Comparison of ENCODE assay signal across 22 cellular contexts in genomic region chr16:65406076-65406475, GRCh38.
"Had no signal": no experiment of that assay in that cellular context is flagged by ENCODE, and none has a peak within 500 bp of the region (broad histone marks: within the 10 kb centered on the region; RNA-seq: fewer than 3 reads in every experiment).

No MANE protein-coding gene starts in this region.

- H3K4me1 ChIP-seq: esophagus muscularis mucosa, left ventricle myocardium inferior, lower lobe of right lung, pancreas, tibial artery, upper lobe of left lung, uterus had no signal

- H3K4me3 ChIP-seq: esophagus muscularis mucosa, hepatocyte, left ventricle myocardium inferior, lower lobe of right lung, pancreas, tibial artery, upper lobe of left lung, uterus had no signal

- H3K27ac ChIP-seq: epithelial cell of prostate, esophagus muscularis mucosa, hepatocyte, left ventricle myocardium inferior, lower lobe of right lung, pancreas, tibial artery, upper lobe of left lung, uterus had no signal

- H3K36me3 ChIP-seq: esophagus muscularis mucosa, left ventricle myocardium inferior, lower lobe of right lung, pancreas, tibial artery, upper lobe of left lung, uterus had no signal

- H3K27me3 ChIP-seq: esophagus muscularis mucosa, hepatocyte, tibial artery, upper lobe of left lung, uterus had no signal

- DNase-seq: effector memory CD4-positive, alpha-beta T cell; foreskin melanocyte; head of caudate nucleus; kidney; left cardiac atrium; left ventricle myocardium inferior; lower lobe of right lung; midbrain; naive thymus-derived CD4-positive, alpha-beta T cell; nucleus accumbens; pancreas; right cardiac atrium; stimulated activated CD4-positive, alpha-beta T cell treated with anti-CD3 and anti-CD28 coated beads, Interleukin-4, amount 100 ng/mL, for 1 hour; stimulated activated CD8-positive, alpha-beta memory T cell treated with anti-CD3 and anti-CD28 coated beads, Interleukin-4, amount 100 ng/mL, for 48 hours; stimulated activated naive CD8-positive, alpha-beta T cell treated with anti-CD3 and anti-CD28 coated beads, Interleukin-15, Interleukin-2, amounts not matched to agents 100 U/mL and 50 U/mL, for 24 hours; tibial artery; upper lobe of left lung; uterus had no signal

- ATAC-seq: lower lobe of right lung; naive thymus-derived CD4-positive, alpha-beta T cell; pancreas; right cardiac atrium; stimulated activated effector memory CD8-positive, alpha-beta T cell treated with anti-CD3 and anti-CD28 coated beads, Interleukin-12 subunit alpha, Interleukin-12 subunit beta, amount 100 ng/mL, for 72 hours; stimulated activated naive CD8-positive, alpha-beta T cell treated with anti-CD3 and anti-CD28 coated beads, Interleukin-15, Interleukin-2, amounts not matched to agents 100 U/mL and 50 U/mL, for 24 hours had no signal

- H3K9me3 ChIP-seq: esophagus muscularis mucosa, left ventricle myocardium inferior, lower lobe of right lung, pancreas, tibial artery, upper lobe of left lung, uterus had no signal
